Comparison of ENCODE assay signal across 2 cellular contexts in the genomic region with DNA sequence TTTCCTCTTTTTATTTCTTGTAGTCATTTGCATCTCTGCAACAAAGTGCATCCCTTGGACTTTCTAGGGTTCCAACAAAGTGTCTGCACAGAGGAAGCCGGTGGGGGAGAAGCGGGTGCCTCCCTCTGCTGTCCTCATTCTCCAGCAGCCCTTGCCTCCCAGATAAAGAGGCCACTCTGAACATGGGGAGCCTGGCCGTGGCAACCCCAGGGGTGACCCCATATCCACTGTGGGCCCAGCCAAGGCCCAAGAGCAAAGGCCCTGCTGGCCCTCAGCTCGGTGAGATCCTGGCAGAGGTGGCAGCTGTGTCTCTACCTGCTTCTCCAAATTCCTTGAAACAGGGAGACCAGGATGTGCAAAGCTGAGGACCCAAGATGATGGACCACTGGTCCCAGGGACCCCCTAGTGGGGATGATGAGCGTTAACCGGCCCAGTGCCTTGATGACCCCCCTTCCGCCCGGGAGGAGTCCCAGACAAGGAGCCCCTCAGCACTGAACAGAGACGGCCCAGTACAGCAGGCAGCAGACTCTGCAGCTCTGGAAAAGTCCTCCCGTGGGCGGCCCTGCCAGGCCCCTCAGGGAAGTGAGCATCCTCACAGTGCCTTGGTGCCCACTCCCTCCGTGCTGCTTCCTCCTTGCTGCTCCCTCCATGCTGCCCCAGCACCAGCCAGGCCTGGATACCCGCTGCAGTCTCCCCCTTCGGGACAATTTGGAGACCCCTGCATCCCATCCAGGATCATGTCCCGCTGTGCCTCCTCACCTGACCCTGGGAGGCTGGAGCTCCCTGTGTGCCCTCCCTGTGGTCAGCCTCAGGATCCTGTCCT.
TF ChIP-seq lines count a peak whose summit lies in the region.

No MANE protein-coding gene starts in this region.

TF ChIP-seq in SK-N-SH, 30 proteins besides CTCF, POLR2A, EP300 and RAD21:
- no peak for TF ChIP-seq ZBTB33 (IDR thresholded peaks at IDR 0.05; ENCODE audit: borderline replicate concordance, low read depth)
- TF ChIP-seq GATA2 (CRISPR knock-in tag; IDR thresholded peaks at IDR 0.05): no peak
- TF ChIP-seq JUND (IDR thresholded peaks at IDR 0.05): no peak
- TF ChIP-seq CHD2 (IDR thresholded peaks at IDR 0.05; ENCODE audit: low read length, partially characterized antibody): no peak
- TF ChIP-seq FOXJ3 (CRISPR knock-in tag; IDR thresholded peaks at IDR 0.05): no peak
- TF ChIP-seq RCOR1 (IDR thresholded peaks at IDR 0.05; ENCODE audit: low read length): no peak
- no peak for TF ChIP-seq MAX (IDR thresholded peaks at IDR 0.05; ENCODE audit: low read depth)

TF ChIP-seq in SK-N-SH treated with all-trans-retinoic acid at 6 μM for 48 hours, 23 proteins besides CTCF, POLR2A, EP300 and RAD21 (continued from another document):
- TF ChIP-seq POU6F1 (CRISPR knock-in tag; IDR thresholded peaks at IDR 0.05; ENCODE audit: borderline replicate concordance, low read depth) (no peak), ZC3H10 (CRISPR knock-in tag; IDR thresholded peaks at IDR 0.05) (no peak), GLIS3 (CRISPR knock-in tag; IDR thresholded peaks at IDR 0.05) (no peak), ZNF565 (CRISPR knock-in tag; conservative IDR thresholded peaks at IDR 0.05; ENCODE audit: low read depth) (no peak), ESRRG (CRISPR knock-in tag; IDR thresholded peaks at IDR 0.05) (no peak), BACH2 (CRISPR knock-in tag; IDR thresholded peaks at IDR 0.05; ENCODE audit: borderline replicate concordance) (no peak), CSDC2 (CRISPR knock-in tag; IDR thresholded peaks at IDR 0.05) (no peak), ZFP3 (CRISPR knock-in tag; IDR thresholded peaks at IDR 0.05) (no peak), ZNF70 (CRISPR knock-in tag; IDR thresholded peaks at IDR 0.05) (no peak), OSR1 (CRISPR knock-in tag; IDR thresholded peaks at IDR 0.05) (no peak), PATZ1 (CRISPR knock-in tag; IDR thresholded peaks at IDR 0.05; ENCODE audit: borderline replicate concordance) (no peak)
- TF ChIP-seq, protein P1, sequence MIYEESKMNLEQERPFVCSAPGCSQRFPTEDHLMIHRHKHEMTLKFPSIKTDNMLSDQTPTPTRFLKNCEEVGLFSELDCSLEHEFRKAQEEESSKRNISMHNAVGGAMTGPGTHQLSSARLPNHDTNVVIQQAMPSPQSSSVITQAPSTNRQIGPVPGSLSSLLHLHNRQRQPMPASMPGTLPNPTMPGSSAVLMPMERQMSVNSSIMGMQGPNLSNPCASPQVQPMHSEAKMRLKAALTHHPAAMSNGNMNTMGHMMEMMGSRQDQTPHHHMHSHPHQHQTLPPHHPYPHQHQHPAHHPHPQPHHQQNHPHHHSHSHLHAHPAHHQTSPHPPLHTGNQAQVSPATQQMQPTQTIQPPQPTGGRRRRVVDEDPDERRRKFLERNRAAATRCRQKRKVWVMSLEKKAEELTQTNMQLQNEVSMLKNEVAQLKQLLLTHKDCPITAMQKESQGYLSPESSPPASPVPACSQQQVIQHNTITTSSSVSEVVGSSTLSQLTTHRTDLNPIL (CRISPR knock-in tag; IDR thresholded peaks at IDR 0.05; ENCODE audit: low read depth): no peak
